2 cellular contexts compared by ENCODE assay signal in the genomic region with DNA sequence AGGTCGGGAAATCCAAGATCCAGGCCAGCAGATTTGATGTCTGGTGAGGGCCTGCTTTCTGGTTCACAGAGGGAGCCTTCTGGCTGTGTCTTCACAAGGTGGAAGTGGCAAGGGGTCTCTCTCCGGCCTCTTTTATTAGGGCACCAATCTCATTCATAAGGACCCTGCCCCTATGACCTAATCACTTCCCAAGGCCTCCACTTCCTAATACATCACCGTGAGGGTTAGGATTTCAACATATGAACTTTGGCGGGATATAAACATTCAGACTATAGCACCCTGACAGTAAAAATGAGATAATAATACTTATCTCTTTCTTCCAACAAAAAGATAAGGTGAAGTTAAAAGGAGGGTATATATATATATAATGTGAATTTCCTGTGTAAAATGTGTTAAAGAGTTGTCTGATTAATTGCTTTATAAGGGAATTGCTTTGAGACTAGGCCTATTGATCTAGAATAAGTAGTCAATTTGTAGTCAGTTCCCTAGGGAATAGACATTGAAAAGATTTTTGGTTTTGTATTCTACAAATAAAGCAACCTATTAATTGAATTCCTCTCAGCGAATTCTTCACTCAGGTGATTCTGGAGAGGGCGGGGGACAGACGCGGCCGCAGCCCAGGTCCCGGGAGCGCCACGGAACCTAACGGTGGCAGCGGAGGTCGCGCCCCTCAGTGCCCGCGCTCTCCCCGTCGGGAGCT.
TF ChIP-seq lines count a peak whose summit lies in the region.

No MANE protein-coding gene starts in this region.

TF ChIP-seq in GM23338, 12 proteins besides CTCF, POLR2A, EP300 and RAD21 (continued from another document):
- TF ChIP-seq, protein P1, sequence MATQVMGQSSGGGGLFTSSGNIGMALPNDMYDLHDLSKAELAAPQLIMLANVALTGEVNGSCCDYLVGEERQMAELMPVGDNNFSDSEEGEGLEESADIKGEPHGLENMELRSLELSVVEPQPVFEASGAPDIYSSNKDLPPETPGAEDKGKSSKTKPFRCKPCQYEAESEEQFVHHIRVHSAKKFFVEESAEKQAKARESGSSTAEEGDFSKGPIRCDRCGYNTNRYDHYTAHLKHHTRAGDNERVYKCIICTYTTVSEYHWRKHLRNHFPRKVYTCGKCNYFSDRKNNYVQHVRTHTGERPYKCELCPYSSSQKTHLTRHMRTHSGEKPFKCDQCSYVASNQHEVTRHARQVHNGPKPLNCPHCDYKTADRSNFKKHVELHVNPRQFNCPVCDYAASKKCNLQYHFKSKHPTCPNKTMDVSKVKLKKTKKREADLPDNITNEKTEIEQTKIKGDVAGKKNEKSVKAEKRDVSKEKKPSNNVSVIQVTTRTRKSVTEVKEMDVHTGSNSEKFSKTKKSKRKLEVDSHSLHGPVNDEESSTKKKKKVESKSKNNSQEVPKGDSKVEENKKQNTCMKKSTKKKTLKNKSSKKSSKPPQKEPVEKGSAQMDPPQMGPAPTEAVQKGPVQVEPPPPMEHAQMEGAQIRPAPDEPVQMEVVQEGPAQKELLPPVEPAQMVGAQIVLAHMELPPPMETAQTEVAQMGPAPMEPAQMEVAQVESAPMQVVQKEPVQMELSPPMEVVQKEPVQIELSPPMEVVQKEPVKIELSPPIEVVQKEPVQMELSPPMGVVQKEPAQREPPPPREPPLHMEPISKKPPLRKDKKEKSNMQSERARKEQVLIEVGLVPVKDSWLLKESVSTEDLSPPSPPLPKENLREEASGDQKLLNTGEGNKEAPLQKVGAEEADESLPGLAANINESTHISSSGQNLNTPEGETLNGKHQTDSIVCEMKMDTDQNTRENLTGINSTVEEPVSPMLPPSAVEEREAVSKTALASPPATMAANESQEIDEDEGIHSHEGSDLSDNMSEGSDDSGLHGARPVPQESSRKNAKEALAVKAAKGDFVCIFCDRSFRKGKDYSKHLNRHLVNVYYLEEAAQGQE (IDR thresholded peaks at IDR 0.05; ENCODE audit: unreplicated experiment): no peak
- TF ChIP-seq ZNF114 (CRISPR knock-in tag; IDR thresholded peaks at IDR 0.05): no peak
- TF ChIP-seq NANOG (IDR thresholded peaks at IDR 0.05; ENCODE audit: borderline replicate concordance): no peak
- TF ChIP-seq STAT1 (IDR thresholded peaks at IDR 0.05; ENCODE audit: unreplicated experiment): no peak
- TF ChIP-seq, protein P2, sequence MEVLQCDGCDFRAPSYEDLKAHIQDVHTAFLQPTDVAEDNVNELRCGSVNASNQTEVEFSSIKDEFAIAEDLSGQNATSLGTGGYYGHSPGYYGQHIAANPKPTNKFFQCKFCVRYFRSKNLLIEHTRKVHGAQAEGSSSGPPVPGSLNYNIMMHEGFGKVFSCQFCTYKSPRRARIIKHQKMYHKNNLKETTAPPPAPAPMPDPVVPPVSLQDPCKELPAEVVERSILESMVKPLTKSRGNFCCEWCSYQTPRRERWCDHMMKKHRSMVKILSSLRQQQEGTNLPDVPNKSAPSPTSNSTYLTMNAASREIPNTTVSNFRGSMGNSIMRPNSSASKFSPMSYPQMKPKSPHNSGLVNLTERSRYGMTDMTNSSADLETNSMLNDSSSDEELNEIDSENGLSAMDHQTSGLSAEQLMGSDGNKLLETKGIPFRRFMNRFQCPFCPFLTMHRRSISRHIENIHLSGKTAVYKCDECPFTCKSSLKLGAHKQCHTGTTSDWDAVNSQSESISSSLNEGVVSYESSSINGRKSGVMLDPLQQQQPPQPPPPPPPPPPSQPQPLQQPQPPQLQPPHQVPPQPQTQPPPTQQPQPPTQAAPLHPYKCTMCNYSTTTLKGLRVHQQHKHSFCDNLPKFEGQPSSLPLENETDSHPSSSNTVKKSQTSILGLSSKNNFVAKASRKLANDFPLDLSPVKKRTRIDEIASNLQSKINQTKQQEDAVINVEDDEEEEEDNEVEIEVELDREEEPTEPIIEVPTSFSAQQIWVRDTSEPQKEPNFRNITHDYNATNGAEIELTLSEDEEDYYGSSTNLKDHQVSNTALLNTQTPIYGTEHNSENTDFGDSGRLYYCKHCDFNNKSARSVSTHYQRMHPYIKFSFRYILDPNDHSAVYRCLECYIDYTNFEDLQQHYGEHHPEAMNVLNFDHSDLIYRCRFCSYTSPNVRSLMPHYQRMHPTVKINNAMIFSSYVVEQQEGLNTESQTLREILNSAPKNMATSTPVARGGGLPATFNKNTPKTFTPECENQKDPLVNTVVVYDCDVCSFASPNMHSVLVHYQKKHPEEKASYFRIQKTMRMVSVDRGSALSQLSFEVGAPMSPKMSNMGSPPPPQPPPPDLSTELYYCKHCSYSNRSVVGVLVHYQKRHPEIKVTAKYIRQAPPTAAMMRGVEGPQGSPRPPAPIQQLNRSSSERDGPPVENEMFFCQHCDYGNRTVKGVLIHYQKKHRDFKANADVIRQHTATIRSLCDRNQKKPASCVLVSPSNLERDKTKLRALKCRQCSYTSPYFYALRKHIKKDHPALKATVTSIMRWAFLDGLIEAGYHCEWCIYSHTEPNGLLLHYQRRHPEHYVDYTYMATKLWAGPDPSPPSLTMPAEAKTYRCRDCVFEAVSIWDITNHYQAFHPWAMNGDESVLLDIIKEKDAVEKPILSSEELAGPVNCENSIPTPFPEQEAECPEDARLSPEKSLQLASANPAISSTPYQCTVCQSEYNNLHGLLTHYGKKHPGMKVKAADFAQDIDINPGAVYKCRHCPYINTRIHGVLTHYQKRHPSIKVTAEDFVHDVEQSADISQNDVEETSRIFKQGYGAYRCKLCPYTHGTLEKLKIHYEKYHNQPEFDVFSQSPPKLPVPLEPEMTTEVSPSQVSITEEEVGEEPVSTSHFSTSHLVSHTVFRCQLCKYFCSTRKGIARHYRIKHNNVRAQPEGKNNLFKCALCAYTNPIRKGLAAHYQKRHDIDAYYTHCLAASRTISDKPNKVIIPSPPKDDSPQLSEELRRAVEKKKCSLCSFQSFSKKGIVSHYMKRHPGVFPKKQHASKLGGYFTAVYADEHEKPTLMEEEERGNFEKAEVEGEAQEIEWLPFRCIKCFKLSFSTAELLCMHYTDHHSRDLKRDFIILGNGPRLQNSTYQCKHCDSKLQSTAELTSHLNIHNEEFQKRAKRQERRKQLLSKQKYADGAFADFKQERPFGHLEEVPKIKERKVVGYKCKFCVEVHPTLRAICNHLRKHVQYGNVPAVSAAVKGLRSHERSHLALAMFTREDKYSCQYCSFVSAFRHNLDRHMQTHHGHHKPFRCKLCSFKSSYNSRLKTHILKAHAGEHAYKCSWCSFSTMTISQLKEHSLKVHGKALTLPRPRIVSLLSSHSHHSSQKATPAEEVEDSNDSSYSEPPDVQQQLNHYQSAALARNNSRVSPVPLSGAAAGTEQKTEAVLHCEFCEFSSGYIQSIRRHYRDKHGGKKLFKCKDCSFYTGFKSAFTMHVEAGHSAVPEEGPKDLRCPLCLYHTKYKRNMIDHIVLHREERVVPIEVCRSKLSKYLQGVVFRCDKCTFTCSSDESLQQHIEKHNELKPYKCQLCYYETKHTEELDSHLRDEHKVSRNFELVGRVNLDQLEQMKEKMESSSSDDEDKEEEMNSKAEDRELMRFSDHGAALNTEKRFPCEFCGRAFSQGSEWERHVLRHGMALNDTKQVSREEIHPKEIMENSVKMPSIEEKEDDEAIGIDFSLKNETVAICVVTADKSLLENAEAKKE (CRISPR knock-in tag; IDR thresholded peaks at IDR 0.05): no peak
TF ChIP-seq in GM23338: peak in this region for 0.

TF ChIP-seq in WTC11, 78 proteins besides CTCF, POLR2A, EP300 and RAD21 (continued from another document):
- TF ChIP-seq, protein P3, sequence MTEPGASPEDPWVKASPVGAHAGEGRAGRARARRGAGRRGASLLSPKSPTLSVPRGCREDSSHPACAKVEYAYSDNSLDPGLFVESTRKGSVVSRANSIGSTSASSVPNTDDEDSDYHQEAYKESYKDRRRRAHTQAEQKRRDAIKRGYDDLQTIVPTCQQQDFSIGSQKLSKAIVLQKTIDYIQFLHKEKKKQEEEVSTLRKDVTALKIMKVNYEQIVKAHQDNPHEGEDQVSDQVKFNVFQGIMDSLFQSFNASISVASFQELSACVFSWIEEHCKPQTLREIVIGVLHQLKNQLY (CRISPR knock-in tag; IDR thresholded peaks at IDR 0.05): no peak
- TF ChIP-seq, protein P4, sequence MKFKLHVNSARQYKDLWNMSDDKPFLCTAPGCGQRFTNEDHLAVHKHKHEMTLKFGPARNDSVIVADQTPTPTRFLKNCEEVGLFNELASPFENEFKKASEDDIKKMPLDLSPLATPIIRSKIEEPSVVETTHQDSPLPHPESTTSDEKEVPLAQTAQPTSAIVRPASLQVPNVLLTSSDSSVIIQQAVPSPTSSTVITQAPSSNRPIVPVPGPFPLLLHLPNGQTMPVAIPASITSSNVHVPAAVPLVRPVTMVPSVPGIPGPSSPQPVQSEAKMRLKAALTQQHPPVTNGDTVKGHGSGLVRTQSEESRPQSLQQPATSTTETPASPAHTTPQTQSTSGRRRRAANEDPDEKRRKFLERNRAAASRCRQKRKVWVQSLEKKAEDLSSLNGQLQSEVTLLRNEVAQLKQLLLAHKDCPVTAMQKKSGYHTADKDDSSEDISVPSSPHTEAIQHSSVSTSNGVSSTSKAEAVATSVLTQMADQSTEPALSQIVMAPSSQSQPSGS (CRISPR knock-in tag; IDR thresholded peaks at IDR 0.05; ENCODE audit: borderline replicate concordance, low read depth): no peak
- no peak for TF ChIP-seq ZNF396 (CRISPR knock-in tag; IDR thresholded peaks at IDR 0.05; ENCODE audit: borderline replicate concordance)
- TF ChIP-seq, protein P5, sequence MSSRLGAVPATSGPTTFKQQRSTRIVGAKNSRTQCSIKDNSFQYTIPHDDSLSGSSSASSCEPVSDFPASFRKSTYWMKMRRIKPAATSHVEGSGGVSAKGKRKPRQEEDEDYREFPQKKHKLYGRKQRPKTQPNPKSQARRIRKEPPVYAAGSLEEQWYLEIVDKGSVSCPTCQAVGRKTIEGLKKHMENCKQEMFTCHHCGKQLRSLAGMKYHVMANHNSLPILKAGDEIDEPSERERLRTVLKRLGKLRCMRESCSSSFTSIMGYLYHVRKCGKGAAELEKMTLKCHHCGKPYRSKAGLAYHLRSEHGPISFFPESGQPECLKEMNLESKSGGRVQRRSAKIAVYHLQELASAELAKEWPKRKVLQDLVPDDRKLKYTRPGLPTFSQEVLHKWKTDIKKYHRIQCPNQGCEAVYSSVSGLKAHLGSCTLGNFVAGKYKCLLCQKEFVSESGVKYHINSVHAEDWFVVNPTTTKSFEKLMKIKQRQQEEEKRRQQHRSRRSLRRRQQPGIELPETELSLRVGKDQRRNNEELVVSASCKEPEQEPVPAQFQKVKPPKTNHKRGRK (CRISPR knock-in tag; IDR thresholded peaks at IDR 0.05; ENCODE audit: borderline replicate concordance): no peak
- TF ChIP-seq ZNF219 (CRISPR knock-in tag; IDR thresholded peaks at IDR 0.05; ENCODE audit: borderline replicate concordance): no peak
- TF ChIP-seq, protein P6, sequence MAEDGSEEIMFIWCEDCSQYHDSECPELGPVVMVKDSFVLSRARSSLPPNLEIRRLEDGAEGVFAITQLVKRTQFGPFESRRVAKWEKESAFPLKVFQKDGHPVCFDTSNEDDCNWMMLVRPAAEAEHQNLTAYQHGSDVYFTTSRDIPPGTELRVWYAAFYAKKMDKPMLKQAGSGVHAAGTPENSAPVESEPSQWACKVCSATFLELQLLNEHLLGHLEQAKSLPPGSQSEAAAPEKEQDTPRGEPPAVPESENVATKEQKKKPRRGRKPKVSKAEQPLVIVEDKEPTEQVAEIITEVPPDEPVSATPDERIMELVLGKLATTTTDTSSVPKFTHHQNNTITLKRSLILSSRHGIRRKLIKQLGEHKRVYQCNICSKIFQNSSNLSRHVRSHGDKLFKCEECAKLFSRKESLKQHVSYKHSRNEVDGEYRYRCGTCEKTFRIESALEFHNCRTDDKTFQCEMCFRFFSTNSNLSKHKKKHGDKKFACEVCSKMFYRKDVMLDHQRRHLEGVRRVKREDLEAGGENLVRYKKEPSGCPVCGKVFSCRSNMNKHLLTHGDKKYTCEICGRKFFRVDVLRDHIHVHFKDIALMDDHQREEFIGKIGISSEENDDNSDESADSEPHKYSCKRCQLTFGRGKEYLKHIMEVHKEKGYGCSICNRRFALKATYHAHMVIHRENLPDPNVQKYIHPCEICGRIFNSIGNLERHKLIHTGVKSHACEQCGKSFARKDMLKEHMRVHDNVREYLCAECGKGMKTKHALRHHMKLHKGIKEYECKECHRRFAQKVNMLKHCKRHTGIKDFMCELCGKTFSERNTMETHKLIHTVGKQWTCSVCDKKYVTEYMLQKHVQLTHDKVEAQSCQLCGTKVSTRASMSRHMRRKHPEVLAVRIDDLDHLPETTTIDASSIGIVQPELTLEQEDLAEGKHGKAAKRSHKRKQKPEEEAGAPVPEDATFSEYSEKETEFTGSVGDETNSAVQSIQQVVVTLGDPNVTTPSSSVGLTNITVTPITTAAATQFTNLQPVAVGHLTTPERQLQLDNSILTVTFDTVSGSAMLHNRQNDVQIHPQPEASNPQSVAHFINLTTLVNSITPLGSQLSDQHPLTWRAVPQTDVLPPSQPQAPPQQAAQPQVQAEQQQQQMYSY (CRISPR knock-in tag; IDR thresholded peaks at IDR 0.05): no peak
- TF ChIP-seq ZNF423 (CRISPR knock-in tag; IDR thresholded peaks at IDR 0.05): no peak
- TF ChIP-seq, protein P7, sequence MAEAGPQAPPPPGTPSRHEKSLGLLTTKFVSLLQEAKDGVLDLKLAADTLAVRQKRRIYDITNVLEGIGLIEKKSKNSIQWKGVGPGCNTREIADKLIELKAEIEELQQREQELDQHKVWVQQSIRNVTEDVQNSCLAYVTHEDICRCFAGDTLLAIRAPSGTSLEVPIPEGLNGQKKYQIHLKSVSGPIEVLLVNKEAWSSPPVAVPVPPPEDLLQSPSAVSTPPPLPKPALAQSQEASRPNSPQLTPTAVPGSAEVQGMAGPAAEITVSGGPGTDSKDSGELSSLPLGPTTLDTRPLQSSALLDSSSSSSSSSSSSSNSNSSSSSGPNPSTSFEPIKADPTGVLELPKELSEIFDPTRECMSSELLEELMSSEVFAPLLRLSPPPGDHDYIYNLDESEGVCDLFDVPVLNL (CRISPR knock-in tag; IDR thresholded peaks at IDR 0.05; ENCODE audit: borderline replicate concordance, low read depth): no peak
- TF ChIP-seq, protein P8, sequence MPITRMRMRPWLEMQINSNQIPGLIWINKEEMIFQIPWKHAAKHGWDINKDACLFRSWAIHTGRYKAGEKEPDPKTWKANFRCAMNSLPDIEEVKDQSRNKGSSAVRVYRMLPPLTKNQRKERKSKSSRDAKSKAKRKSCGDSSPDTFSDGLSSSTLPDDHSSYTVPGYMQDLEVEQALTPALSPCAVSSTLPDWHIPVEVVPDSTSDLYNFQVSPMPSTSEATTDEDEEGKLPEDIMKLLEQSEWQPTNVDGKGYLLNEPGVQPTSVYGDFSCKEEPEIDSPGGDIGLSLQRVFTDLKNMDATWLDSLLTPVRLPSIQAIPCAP (CRISPR knock-in tag; IDR thresholded peaks at IDR 0.05): no peak
- no peak for TF ChIP-seq CREB1 (CRISPR knock-in tag; IDR thresholded peaks at IDR 0.05)
- TF ChIP-seq, protein P9, sequence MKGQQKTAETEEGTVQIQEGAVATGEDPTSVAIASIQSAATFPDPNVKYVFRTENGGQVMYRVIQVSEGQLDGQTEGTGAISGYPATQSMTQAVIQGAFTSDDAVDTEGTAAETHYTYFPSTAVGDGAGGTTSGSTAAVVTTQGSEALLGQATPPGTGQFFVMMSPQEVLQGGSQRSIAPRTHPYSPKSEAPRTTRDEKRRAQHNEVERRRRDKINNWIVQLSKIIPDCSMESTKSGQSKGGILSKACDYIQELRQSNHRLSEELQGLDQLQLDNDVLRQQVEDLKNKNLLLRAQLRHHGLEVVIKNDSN (CRISPR knock-in tag; IDR thresholded peaks at IDR 0.05): no peak
